Comparison of ENCODE assay signal across 9 cellular contexts in genomic region chr7:151076863-151077704, GRCh38. TPM values are rescaled to one million over a fixed set of nuclear protein-coding genes. Genes with fewer than 3 reads are reported as not detected.
A peak's percentile ranks its signal among the peaks of the same experiment; 100 is the strongest.
DNase-seq lines count a peak whose midpoint lies in the region; ATAC-seq, FAIRE-seq and TF ChIP-seq lines count a peak whose summit lies in the region.
"Had no signal": no experiment of that assay in that cellular context is flagged by ENCODE, and none has a peak within 500 bp of the region (broad histone marks: within the 10 kb centered on the region; RNA-seq: fewer than 3 reads in every experiment).

No MANE protein-coding gene starts in this region.

- no peak for FAIRE-seq in D721Med (lab: Jason Lieb, UNC)
- FAIRE-seq: colon had no signal

- H3K4me3 Mint-ChIP-seq in nephron: peak overlapping the region in 2 of 3 experiments; percentile 19 to 25

- TF ChIP-seq CTCF in D721Med (IDR thresholded peaks at IDR 0.05; ENCODE audit: insufficient read depth, missing control alignments) (peak; percentile 1), cardiac fibroblast (IDR thresholded peaks at IDR 0.05; ENCODE audit: low read depth, low read length) (peak; percentile 47), nephron (IDR thresholded peaks at IDR 0.05; ENCODE audit: unreplicated experiment in 3 of 3) (peak in 1 of 3 experiments; percentile 30)

- no peak overlapping the region for H3K27ac Mint-ChIP-seq in nephron

- H3K36me3 Mint-ChIP-seq in nephron (ENCODE audit: low read depth): peaks cover 22% of the 10 kb centered on the region

- DNase-seq in D721Med (ENCODE audit: insufficient read length, low spot score) (no peak), HT-29 (ENCODE audit: low spot score) (peak; percentile 69), cardiac fibroblast (ENCODE audit: low read depth in 2 of 2) (peak in 1 of 2 donors; percentile 23), NCI-H2171 treated with DMSO at 0.1 percent for 48 hours (lab: John Stamatoyannopoulos, UW) (no peak), activated T-cell treated with anti-CD3 and anti-CD28 coated beads for 4 hours (no peak)

- no peaks in the 10 kb centered on the region for H3K9me3 Mint-ChIP-seq in nephron
- H3K9me3 Mint-ChIP-seq: T-helper 2 cell treated with Interferon-gamma antibody and Interleukin-4, amounts not matched to agents 5 μg/mL and 100 μg/mL, for 36 hours had no signal

- peaks cover 18% of the 10 kb centered on the region for H3K4me1 Mint-ChIP-seq in nephron

- no peak overlapping the region for H3K4me3 ChIP-seq in cardiac fibroblast (replicated peaks in 1 of 2; ENCODE audit: low read depth in 2 of 2, low read length in 2 of 2)

- no peak for ATAC-seq in HG03139 (IDR thresholded peaks at IDR 0.05; ENCODE audit: unreplicated experiment)

- H3K27me3 Mint-ChIP-seq in nephron (ENCODE audit: low read depth): no peaks in the 10 kb centered on the region

RNA-seq across cellular contexts. Expression of gene FASTK, which starts 3.5 kb away (rescaled TPM):
- 265 and 300 TPM in 2 replicates for total RNA-seq in HT-29 (2014; rRNA removed; shearing (Covaris generic))

RNA-seq across cellular contexts. Expression of gene TMUB1, which starts 6.2 kb away (rescaled TPM):
- 258 and 264 TPM in 2 replicates for total RNA-seq in HT-29 (2014; rRNA removed; shearing (Covaris generic))

RNA-seq across cellular contexts. Expression of gene AGAP3, which starts 9.2 kb away (rescaled TPM):
- 140 and 162 TPM in 2 replicates for total RNA-seq in HT-29 (2014; rRNA removed; shearing (Covaris generic))

RNA-seq across cellular contexts. Expression of gene SLC4A2, which starts 17.7 kb away (rescaled TPM):
- total RNA-seq in HT-29 (2014; rRNA removed; shearing (Covaris generic)): 851 and 1,005 TPM in 2 replicates

RNA-seq across cellular contexts. Expression of gene CDK5, which starts 19.4 kb away (rescaled TPM):
- 43.6 and 62.6 TPM in 2 replicates for total RNA-seq in HT-29 (2014; rRNA removed; shearing (Covaris generic))
